In genomic region chr4:108355523-108356208, GRCh38 we compare ENCODE assay signal across 9 cellular contexts.
A peak's percentile ranks its signal among the peaks of the same experiment; 100 is the strongest.
DNase-seq lines count a peak whose midpoint lies in the region; ATAC-seq and TF ChIP-seq lines count a peak whose summit lies in the region.
"Had no signal": no experiment of that assay in that cellular context is flagged by ENCODE, and none has a peak within 500 bp of the region (broad histone marks: within the 10 kb centered on the region; RNA-seq: fewer than 3 reads in every experiment).

No MANE protein-coding gene starts in this region.

- WGBS in body of pancreas, 2 donors: 43 to 46% methylated on average over 5 of the region's 5 CpGs
- no CpG with 5 or more reads among the region's 5 CpGs for WGBS in mesendoderm (ENCODE audit: extremely low coverage, insufficient coverage, low lambda C conversion rate)

- no peak overlapping the region for H3K27ac ChIP-seq in A673 (ENCODE audit: low read depth, low read length, poor library complexity, severe bottlenecking)
- H3K27ac ChIP-seq in CD4-positive, alpha-beta memory T cell (ENCODE audit: low read depth, low read length): peak overlapping the region; percentile 48
- H3K27ac ChIP-seq in body of pancreas: no peak overlapping the region
- no peak overlapping the region for H3K27ac ChIP-seq in brain microvascular endothelial cell
- no peak overlapping the region for H3K27ac ChIP-seq in mesendoderm (ENCODE audit: low read depth, low read length)

- H3K4me1 ChIP-seq in A673 (ENCODE audit: insufficient read depth, low read length, poor library complexity, severe bottlenecking) (no peaks in the 10 kb centered on the region), body of pancreas (no peaks in the 10 kb centered on the region), mesendoderm (ENCODE audit: control insufficient read depth, low read depth, low read length) (peaks cover 4% of the 10 kb centered on the region)
- H3K4me1 ChIP-seq in CD4-positive, alpha-beta memory T cell (ENCODE audit: insufficient read depth, low read length): peaks cover 64% of the 10 kb centered on the region

- H3K36me3 Mint-ChIP-seq in CD4-positive, alpha-beta memory T cell: no peaks in the 10 kb centered on the region
- H3K36me3 Mint-ChIP-seq in T-helper 1 cell treated with Interleukin-12 subunit alpha and Interleukin-12 subunit beta and Interleukin-4 antibody, amounts not matched to agents 30 μg/mL and 1 μg/mL, for 36 hours (ENCODE audit: low read depth): no peaks in the 10 kb centered on the region

- H2AK5ac ChIP-seq in mesendoderm (ENCODE audit: low read length): no peak overlapping the region

- no peak overlapping the region for H2BK120ac ChIP-seq in mesendoderm (ENCODE audit: low read depth, low read length)

- H3K4me1 Mint-ChIP-seq in CD4-positive, alpha-beta memory T cell: peaks cover 41 to 64% (median 63%) of the 10 kb centered on the region in 4 donors
- peaks cover 58% of the 10 kb centered on the region for H3K4me1 Mint-ChIP-seq in T-helper 1 cell treated with Interleukin-12 subunit alpha and Interleukin-12 subunit beta and Interleukin-4 antibody, amounts not matched to agents 30 μg/mL and 1 μg/mL, for 36 hours (ENCODE audit: low read depth)

- H3K27me3 ChIP-seq in A673 (replicated peaks; ENCODE audit: insufficient read depth, low read depth, low read length, poor library complexity): no peaks in the 10 kb centered on the region
- no peaks in the 10 kb centered on the region for H3K27me3 ChIP-seq in CD4-positive, alpha-beta memory T cell (ENCODE audit: insufficient read depth, low read length)
- H3K27me3 ChIP-seq in body of pancreas: no peaks in the 10 kb centered on the region
- H3K27me3 ChIP-seq in brain microvascular endothelial cell (replicated peaks): no peaks in the 10 kb centered on the region
- H3K27me3 ChIP-seq in mesendoderm (ENCODE audit: insufficient read depth, low read length, poor library complexity): no peaks in the 10 kb centered on the region

- H3K4me2 ChIP-seq in mesendoderm (ENCODE audit: low read length): no peak overlapping the region

- CTCF ChIA-PET in A673 (lab: Charles Lee): no interaction called here
- CTCF ChIA-PET in CD4-positive, alpha-beta memory T cell (lab: Charles Lee; ENCODE audit: partially characterized antibody): interaction anchor here (0.7 to 2.8 kb wide), 17 partner anchors 8 to 337 kb away, joined by 3 to 12 read pairs (median 3); partner anchors contain the start of gene LEF1

- no peak for TF ChIP-seq POLR2A in body of pancreas (IDR thresholded peaks at IDR 0.05)

- H3K9me3 ChIP-seq in A673 (ENCODE audit: low read depth, low read length, poor library complexity, severe bottlenecking) (no peaks in the 10 kb centered on the region), body of pancreas (no peaks in the 10 kb centered on the region)
- H3K9me3 ChIP-seq in CD4-positive, alpha-beta memory T cell (ENCODE audit: control insufficient read depth in 1 of 2, low read length in 2 of 2): no peaks in the 10 kb centered on the region

- no TSS peak for BruUV-seq in A673 (replicated peaks; lab: Mats Ljungman, UMichigan)

- TF ChIP-seq CTCF in A673 (conservative IDR thresholded peaks at IDR 0.05; ENCODE audit: low read depth, low read length) (no peak), body of pancreas (IDR thresholded peaks at IDR 0.05) (no peak), brain microvascular endothelial cell (IDR thresholded peaks at IDR 0.05; ENCODE audit: low read depth, low read length, missing control alignments) (no peak)

- H3K4me3 ChIP-seq in A673 (ENCODE audit: low read depth, low read length, poor library complexity, severe bottlenecking) (no peak overlapping the region), body of pancreas (no peak overlapping the region), brain microvascular endothelial cell (ENCODE audit: low read depth, low read length) (no peak overlapping the region), mesendoderm (ENCODE audit: low read length) (no peak overlapping the region)
- H3K4me3 ChIP-seq in CD4-positive, alpha-beta memory T cell (ENCODE audit: low read length in 2 of 2): no peak overlapping the region

- H3K18ac ChIP-seq in mesendoderm (ENCODE audit: low read length): no peak overlapping the region

- no peak overlapping the region for H2BK15ac ChIP-seq in mesendoderm (replicated peaks; ENCODE audit: low read depth)

- peak; percentile 15 for ATAC-seq in body of pancreas

- peak overlapping the region; percentile 0 to 89 (median 60) for H3K4me3 Mint-ChIP-seq in CD4-positive, alpha-beta memory T cell
- peak overlapping the region; percentile 52 for H3K4me3 Mint-ChIP-seq in T-helper 1 cell treated with Interleukin-12 subunit alpha and Interleukin-12 subunit beta and Interleukin-4 antibody, amounts not matched to agents 30 μg/mL and 1 μg/mL, for 36 hours

- no peak overlapping the region for H3K23ac ChIP-seq in mesendoderm (ENCODE audit: low read length)

- no peak overlapping the region for H2BK5ac ChIP-seq in mesendoderm (ENCODE audit: low read length)

- H3K4ac ChIP-seq in mesendoderm (ENCODE audit: low read depth, low read length): no peak overlapping the region

- H3K27me3 Mint-ChIP-seq in CD4-positive, alpha-beta memory T cell: no peaks in the 10 kb centered on the region
- no peaks in the 10 kb centered on the region for H3K27me3 Mint-ChIP-seq in T-helper 1 cell treated with Interleukin-12 subunit alpha and Interleukin-12 subunit beta and Interleukin-4 antibody, amounts not matched to agents 30 μg/mL and 1 μg/mL, for 36 hours (ENCODE audit: low read depth)

- no peak overlapping the region for H3K9ac ChIP-seq in mesendoderm (ENCODE audit: low read length)

- H3K56ac ChIP-seq in mesendoderm (ENCODE audit: low read length): no peak overlapping the region

- DNase-seq in A673 (ENCODE audit: low spot score) (peak; percentile 9), body of pancreas (peak in 1 of 4 donors; percentile 13), brain microvascular endothelial cell (no peak), NCI-H1436 treated with DMSO at 0.1 percent for 48 hours (lab: John Stamatoyannopoulos, UW) (no peak), mesendoderm (no peak), DMS114 treated with DMSO at 0.1 percent for 48 hours (lab: John Stamatoyannopoulos, UW; ENCODE audit: unreplicated experiment) (no peak)
- peak; percentile 64 to 81 (median 70) for DNase-seq in CD4-positive, alpha-beta memory T cell
- DNase-seq: NCI-H1417 had no signal

- H3K36me3 ChIP-seq in A673 (ENCODE audit: insufficient read depth, low read length, poor library complexity, severe bottlenecking) (no peaks in the 10 kb centered on the region), body of pancreas (replicated peaks in 1 of 2; ENCODE audit: insufficient read depth in 1 of 2, low read depth in 2 of 2) (no peaks in the 10 kb centered on the region), brain microvascular endothelial cell (replicated peaks) (no peaks in the 10 kb centered on the region), mesendoderm (ENCODE audit: control insufficient read depth, insufficient read depth, low read length) (no peaks in the 10 kb centered on the region)
- H3K36me3 ChIP-seq in CD4-positive, alpha-beta memory T cell (ENCODE audit: insufficient read depth, low read length): no peaks in the 10 kb centered on the region

- no peak overlapping the region for H4K8ac ChIP-seq in mesendoderm (ENCODE audit: low read depth, low read length)

- peaks cover 0 to 1% (median 0%) of the 10 kb centered on the region in 8 donors for H3K9me3 Mint-ChIP-seq in CD4-positive, alpha-beta memory T cell
- H3K9me3 Mint-ChIP-seq in T-helper 1 cell treated with Interleukin-12 subunit alpha and Interleukin-12 subunit beta and Interleukin-4 antibody, amounts not matched to agents 30 μg/mL and 1 μg/mL, for 36 hours: no peaks in the 10 kb centered on the region

- POLR2A ChIA-PET in A673 (lab: Charles Lee; ENCODE audit: low non-redundant PET): no interaction called here
- POLR2A ChIA-PET in CD4-positive, alpha-beta memory T cell (lab: Charles Lee; ENCODE audit: partially characterized antibody): interaction anchor here (0.6 to 2.8 kb wide), 24 partner anchors 9 to 312 kb away, joined by 3 to 32 read pairs (median 4); partner anchors contain the start of gene LEF1

- no peaks in the 10 kb centered on the region for H3K79me2 ChIP-seq in mesendoderm (ENCODE audit: control insufficient read depth, insufficient read depth, low read length)

- intact Hi-C loops in A673 (cut with micrococcal nuclease; ENCODE audit: unreplicated experiment) (no loop called here), body of pancreas (cut with DNase I) (no loop called here)
- intact Hi-C loops in CD4-positive, alpha-beta memory T cell (cut with micrococcal nuclease): loop anchor here (1.0 to 5.0 kb wide), 5 partner anchors 13 to 318 kb away; no protein-coding TSS in a partner anchor

- no peaks in the 10 kb centered on the region for H3K79me1 ChIP-seq in mesendoderm (ENCODE audit: low read length)

- no peak overlapping the region for H4K5ac ChIP-seq in mesendoderm (ENCODE audit: low read length)

- H3K27ac Mint-ChIP-seq in CD4-positive, alpha-beta memory T cell: peak overlapping the region; percentile 79 to 96 (median 91)
- H3K27ac Mint-ChIP-seq in T-helper 1 cell treated with Interleukin-12 subunit alpha and Interleukin-12 subunit beta and Interleukin-4 antibody, amounts not matched to agents 30 μg/mL and 1 μg/mL, for 36 hours: peak overlapping the region; percentile 70

- in situ Hi-C loops in brain microvascular endothelial cell (cut with HindIII; ENCODE audit: low pct_ligation_motif_present, low sequenced_read_pairs): no loop called here

Comparison
In these comparisons a context has a peak if more than half of its experiments do, and no peak if none do; other contexts are left out.
1. DNase-seq: peak in A673 (single experiment) and CD4-positive, alpha-beta memory T cell (5 of 5); none in brain microvascular endothelial cell (single experiment), NCI-H1436 treated with DMSO at 0.1 percent for 48 hours (single experiment), mesendoderm (single experiment) and DMS114 treated with DMSO at 0.1 percent for 48 hours (single experiment).